Comparison of ENCODE assay signal across 2 cellular contexts in the genomic region with DNA sequence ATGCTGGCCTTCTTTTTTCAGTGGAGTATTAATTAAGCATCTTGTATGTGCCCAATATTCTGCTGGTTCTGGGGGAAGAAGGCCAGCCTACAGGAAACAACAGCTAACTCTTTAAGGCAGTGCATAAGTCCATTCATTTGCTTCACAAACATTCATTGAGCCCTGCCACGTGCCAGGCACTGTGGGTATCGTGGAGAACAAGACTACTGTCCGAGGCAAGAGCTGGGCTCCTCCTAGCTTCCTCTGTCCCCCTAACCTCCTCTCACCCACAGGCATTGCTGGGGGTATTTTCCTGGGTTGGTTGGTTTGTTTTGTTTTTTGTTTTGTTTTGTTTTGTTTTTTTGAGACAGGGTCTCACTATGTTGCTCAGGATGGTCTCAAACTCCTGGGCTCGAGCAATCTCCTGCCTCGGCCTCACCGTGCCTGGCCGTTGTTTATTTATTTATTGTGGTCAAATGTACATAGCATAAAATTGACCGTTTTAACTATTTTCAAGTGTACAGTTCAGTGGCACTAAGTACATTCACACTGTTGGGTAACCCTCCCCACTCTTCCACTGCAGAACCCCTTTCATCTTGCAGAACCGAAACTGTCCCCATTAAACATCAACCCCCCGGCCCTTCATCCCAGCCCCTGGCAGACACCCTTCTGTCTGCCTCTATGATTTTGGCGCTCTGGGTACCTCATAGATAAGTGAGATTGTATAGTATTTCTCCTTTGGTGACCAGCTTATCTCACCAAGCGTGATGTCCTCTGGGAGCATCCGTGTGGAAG.
TF ChIP-seq lines count a peak whose summit lies in the region.

No MANE protein-coding gene starts in this region.

TF ChIP-seq in IMR-90, 13 proteins besides CTCF, POLR2A, EP300 and RAD21:
- TF ChIP-seq, protein P1, sequence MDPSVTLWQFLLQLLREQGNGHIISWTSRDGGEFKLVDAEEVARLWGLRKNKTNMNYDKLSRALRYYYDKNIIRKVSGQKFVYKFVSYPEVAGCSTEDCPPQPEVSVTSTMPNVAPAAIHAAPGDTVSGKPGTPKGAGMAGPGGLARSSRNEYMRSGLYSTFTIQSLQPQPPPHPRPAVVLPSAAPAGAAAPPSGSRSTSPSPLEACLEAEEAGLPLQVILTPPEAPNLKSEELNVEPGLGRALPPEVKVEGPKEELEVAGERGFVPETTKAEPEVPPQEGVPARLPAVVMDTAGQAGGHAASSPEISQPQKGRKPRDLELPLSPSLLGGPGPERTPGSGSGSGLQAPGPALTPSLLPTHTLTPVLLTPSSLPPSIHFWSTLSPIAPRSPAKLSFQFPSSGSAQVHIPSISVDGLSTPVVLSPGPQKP (IDR thresholded peaks at IDR 0.05; ENCODE audit: borderline replicate concordance, low read depth, low read length) = no peak
- no peak for TF ChIP-seq CEBPB (IDR thresholded peaks at IDR 0.05; ENCODE audit: low read depth, low read length)
- TF ChIP-seq SMC3 (IDR thresholded peaks at IDR 0.05; ENCODE audit: low read depth, low read length) = no peak
- TF ChIP-seq, protein P2, sequence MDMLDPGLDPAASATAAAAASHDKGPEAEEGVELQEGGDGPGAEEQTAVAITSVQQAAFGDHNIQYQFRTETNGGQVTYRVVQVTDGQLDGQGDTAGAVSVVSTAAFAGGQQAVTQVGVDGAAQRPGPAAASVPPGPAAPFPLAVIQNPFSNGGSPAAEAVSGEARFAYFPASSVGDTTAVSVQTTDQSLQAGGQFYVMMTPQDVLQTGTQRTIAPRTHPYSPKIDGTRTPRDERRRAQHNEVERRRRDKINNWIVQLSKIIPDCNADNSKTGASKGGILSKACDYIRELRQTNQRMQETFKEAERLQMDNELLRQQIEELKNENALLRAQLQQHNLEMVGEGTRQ (IDR thresholded peaks at IDR 0.05; ENCODE audit: low read depth, low read length) = no peak
- no peak for TF ChIP-seq MAZ (IDR thresholded peaks at IDR 0.05; ENCODE audit: borderline replicate concordance, low read depth, low read length)
- no peak for TF ChIP-seq NFE2L2 (IDR thresholded peaks at IDR 0.05; ENCODE audit: low read depth, low read length)
- no peak for TF ChIP-seq RFX5 (IDR thresholded peaks at IDR 0.05; ENCODE audit: low read depth, low read length)
- TF ChIP-seq FOS (IDR thresholded peaks at IDR 0.05; ENCODE audit: low read depth, low read length) = no peak
- no peak for TF ChIP-seq BHLHE40 (IDR thresholded peaks at IDR 0.05; ENCODE audit: low read depth, low read length)
- TF ChIP-seq CHD1 (IDR thresholded peaks at IDR 0.05; ENCODE audit: low read depth, low read length) = no peak
- TF ChIP-seq MAFK (IDR thresholded peaks at IDR 0.05; ENCODE audit: low read depth, low read length) = no peak

TF ChIP-seq in GM12878, 131 proteins besides CTCF, POLR2A, EP300 and RAD21:
- TF ChIP-seq, protein P3, sequence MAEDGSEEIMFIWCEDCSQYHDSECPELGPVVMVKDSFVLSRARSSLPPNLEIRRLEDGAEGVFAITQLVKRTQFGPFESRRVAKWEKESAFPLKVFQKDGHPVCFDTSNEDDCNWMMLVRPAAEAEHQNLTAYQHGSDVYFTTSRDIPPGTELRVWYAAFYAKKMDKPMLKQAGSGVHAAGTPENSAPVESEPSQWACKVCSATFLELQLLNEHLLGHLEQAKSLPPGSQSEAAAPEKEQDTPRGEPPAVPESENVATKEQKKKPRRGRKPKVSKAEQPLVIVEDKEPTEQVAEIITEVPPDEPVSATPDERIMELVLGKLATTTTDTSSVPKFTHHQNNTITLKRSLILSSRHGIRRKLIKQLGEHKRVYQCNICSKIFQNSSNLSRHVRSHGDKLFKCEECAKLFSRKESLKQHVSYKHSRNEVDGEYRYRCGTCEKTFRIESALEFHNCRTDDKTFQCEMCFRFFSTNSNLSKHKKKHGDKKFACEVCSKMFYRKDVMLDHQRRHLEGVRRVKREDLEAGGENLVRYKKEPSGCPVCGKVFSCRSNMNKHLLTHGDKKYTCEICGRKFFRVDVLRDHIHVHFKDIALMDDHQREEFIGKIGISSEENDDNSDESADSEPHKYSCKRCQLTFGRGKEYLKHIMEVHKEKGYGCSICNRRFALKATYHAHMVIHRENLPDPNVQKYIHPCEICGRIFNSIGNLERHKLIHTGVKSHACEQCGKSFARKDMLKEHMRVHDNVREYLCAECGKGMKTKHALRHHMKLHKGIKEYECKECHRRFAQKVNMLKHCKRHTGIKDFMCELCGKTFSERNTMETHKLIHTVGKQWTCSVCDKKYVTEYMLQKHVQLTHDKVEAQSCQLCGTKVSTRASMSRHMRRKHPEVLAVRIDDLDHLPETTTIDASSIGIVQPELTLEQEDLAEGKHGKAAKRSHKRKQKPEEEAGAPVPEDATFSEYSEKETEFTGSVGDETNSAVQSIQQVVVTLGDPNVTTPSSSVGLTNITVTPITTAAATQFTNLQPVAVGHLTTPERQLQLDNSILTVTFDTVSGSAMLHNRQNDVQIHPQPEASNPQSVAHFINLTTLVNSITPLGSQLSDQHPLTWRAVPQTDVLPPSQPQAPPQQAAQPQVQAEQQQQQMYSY (CRISPR knock-in tag; IDR thresholded peaks at IDR 0.05) = no peak
- TF ChIP-seq IKZF1 (conservative IDR thresholded peaks at IDR 0.05) (0 out of 2 replicates have a peak, but pooled peaks have one; percentile 16), MEF2B (IDR thresholded peaks at IDR 0.05; ENCODE audit: partially characterized antibody, poor library complexity, severe bottlenecking) (no peak), SPI1 (IDR thresholded peaks at IDR 0.05; ENCODE audit: borderline replicate concordance, insufficient read depth, low read depth, low read length) (peak; percentile 18; the same call in 1 of the 2 replicates), JUNB (IDR thresholded peaks at IDR 0.05) (no peak), RAD51 (IDR thresholded peaks at IDR 0.05) (no peak), HDAC6 (IDR thresholded peaks at IDR 0.05; ENCODE audit: unreplicated experiment) (no peak)
- TF ChIP-seq, protein P4, sequence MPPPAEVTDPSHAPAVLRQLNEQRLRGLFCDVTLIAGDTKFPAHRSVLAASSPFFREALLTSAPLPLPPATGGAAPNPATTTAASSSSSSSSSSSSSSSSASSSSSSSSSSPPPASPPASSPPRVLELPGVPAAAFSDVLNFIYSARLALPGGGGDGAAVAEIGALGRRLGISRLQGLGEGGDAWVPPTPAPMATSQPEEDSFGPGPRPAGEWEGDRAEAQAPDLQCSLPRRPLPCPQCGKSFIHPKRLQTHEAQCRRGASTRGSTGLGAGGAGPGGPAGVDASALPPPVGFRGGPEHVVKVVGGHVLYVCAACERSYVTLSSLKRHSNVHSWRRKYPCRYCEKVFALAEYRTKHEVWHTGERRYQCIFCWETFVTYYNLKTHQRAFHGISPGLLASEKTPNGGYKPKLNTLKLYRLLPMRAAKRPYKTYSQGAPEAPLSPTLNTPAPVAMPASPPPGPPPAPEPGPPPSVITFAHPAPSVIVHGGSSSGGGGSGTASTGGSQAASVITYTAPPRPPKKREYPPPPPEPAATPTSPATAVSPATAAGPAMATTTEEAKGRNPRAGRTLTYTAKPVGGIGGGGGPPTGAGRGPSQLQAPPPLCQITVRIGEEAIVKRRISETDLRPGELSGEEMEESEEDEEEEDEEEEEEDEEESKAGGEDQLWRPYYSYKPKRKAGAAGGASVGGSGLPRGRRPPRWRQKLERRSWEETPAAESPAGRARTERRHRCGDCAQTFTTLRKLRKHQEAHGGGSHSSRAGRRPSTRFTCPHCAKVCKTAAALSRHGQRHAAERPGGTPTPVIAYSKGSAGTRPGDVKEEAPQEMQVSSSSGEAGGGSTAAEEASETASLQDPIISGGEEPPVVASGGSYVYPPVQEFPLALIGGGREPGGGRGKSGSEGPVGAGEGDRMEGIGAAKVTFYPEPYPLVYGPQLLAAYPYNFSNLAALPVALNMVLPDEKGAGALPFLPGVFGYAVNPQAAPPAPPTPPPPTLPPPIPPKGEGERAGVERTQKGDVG (CRISPR knock-in tag; IDR thresholded peaks at IDR 0.05) = no peak
